Comparison of ENCODE assay signal across 8 cellular contexts in genomic region chr10:91088300-91089140, GRCh38.
A peak's percentile ranks its signal among the peaks of the same experiment; 100 is the strongest.
DNase-seq lines count a peak whose midpoint lies in the region; ATAC-seq, FAIRE-seq and TF ChIP-seq lines count a peak whose summit lies in the region.

No MANE protein-coding gene starts in this region.

- peak; percentile 45; the same call in 1 of the 2 replicates for TF ChIP-seq CTCF in LNCaP clone FGC (IDR thresholded peaks at IDR 0.05; ENCODE audit: control insufficient read depth, extremely low read depth, insufficient read depth)
- no peak for TF ChIP-seq CTCF in bronchial epithelial cell (IDR thresholded peaks at IDR 0.05; ENCODE audit: insufficient read depth, low read length, severe bottlenecking)

- no peak for ATAC-seq in HG02759 (IDR thresholded peaks at IDR 0.05; ENCODE audit: unreplicated experiment)

- no peaks in the 10 kb centered on the region for H3K27me3 ChIP-seq in bronchial epithelial cell (ENCODE audit: control insufficient read depth, insufficient read depth, low read length)

- no peaks in the 10 kb centered on the region for H3K36me3 ChIP-seq in bronchial epithelial cell (ENCODE audit: control insufficient read depth, insufficient read depth, low read length)

- H3K4me3 ChIP-seq in LNCaP clone FGC (ENCODE audit: low read depth, low read length) (no peak overlapping the region), bronchial epithelial cell (ENCODE audit: low read depth, low read length) (no peak overlapping the region)

- no peak for FAIRE-seq in bronchial epithelial cell (lab: Jason Lieb, UNC)

- peak; percentile 71 for DNase-seq in DMS53 (lab: John Stamatoyannopoulos, UW)
- no peak for DNase-seq in LNCaP clone FGC (ENCODE audit: low read depth)
- peak; percentile 22 for DNase-seq in bronchial epithelial cell (ENCODE audit: low read depth)
- DNase-seq in medulla oblongata (ENCODE audit: extremely low spot score): peak; percentile 51
- DNase-seq in SKM-1 (lab: John Stamatoyannopoulos, UW; ENCODE audit: unreplicated experiment): no peak
- DNase-seq in HT-29 (ENCODE audit: low spot score): no peak
- DNase-seq in GM19238 (ENCODE audit: insufficient read length, low spot score): no peak

Comparison
In these comparisons a context has a peak if more than half of its experiments do, and no peak if none do; other contexts are left out.
1. DNase-seq: peak in DMS53 (single experiment), bronchial epithelial cell (single experiment) and medulla oblongata (single experiment); none in LNCaP clone FGC (single experiment), SKM-1 (single experiment), HT-29 (single experiment) and GM19238 (single experiment).